ENCODE assay signal across 7 cellular contexts in genomic region chr7:142495301-142495700, GRCh38.
DNase-seq lines count a peak whose midpoint lies in the region; ATAC-seq, FAIRE-seq and TF ChIP-seq lines count a peak whose summit lies in the region.
"Not testable (repeated sequence)": the region's sequence is repeated elsewhere in the genome, so short reads cannot be mapped to it uniquely, and the experiment has no call there.

No MANE protein-coding gene starts in this region.

- not testable (repeated sequence) for H3K27ac ChIP-seq in endothelial cell of umbilical vein (ENCODE audit: insufficient read depth, low read depth, low read length)

- POLR2A ChIA-PET in activated naive CD8-positive, alpha-beta T cell treated with anti-CD3 and anti-CD28 coated beads, Interleukin-2, amount 10 ng/mL, durations not matched to agents 7 days and 5 days (lab: Charles Lee) = interaction anchor here (0.6 kb wide), 1 partner anchor 47 kb away, joined by 3 read pairs; no protein-coding TSS in a partner anchor
- POLR2A ChIA-PET in endothelial cell of umbilical vein (lab: Charles Lee) = not testable (repeated sequence)

- H3K9me2 ChIP-seq in Loucy (replicated peaks; ENCODE audit: low read depth, low read length) = not testable (repeated sequence)

- H3K4me1 ChIP-seq in Loucy (ENCODE audit: insufficient read depth, low read length, poor library complexity, severe bottlenecking) = peaks cover 86% of the 10 kb centered on the region
- not testable (repeated sequence) for H3K4me1 ChIP-seq in endothelial cell of umbilical vein (ENCODE audit: control insufficient read depth, extremely low read depth, insufficient read depth, low read length)

- H3K9me3 Mint-ChIP-seq in activated T-cell treated with anti-CD3 and anti-CD28 coated beads, Interleukin-2, amount 50 U/mL, for 24 hours; activated naive CD8-positive, alpha-beta T cell treated with anti-CD3 and anti-CD28 coated beads, Interleukin-2, amount 10 ng/mL, durations not matched to agents 7 days and 5 days: not testable (repeated sequence)

- H3K79me2 ChIP-seq in Loucy (ENCODE audit: insufficient read depth, low read length) = peaks cover 34% of the 10 kb centered on the region
- not testable (repeated sequence) for H3K79me2 ChIP-seq in endothelial cell of umbilical vein (ENCODE audit: control insufficient read depth, insufficient read depth, low read length)

- H3K4me3 Mint-ChIP-seq in activated T-cell treated with anti-CD3 and anti-CD28 coated beads, Interleukin-2, amount 50 U/mL, for 24 hours; activated naive CD8-positive, alpha-beta T cell treated with anti-CD3 and anti-CD28 coated beads, Interleukin-2, amount 10 ng/mL, durations not matched to agents 7 days and 5 days: not testable (repeated sequence)

- H3K36me3 ChIP-seq in Loucy (ENCODE audit: insufficient read depth, low read length); endothelial cell of umbilical vein (ENCODE audit: control insufficient read depth in 2 of 2, extremely low read depth in 1 of 2, insufficient read depth in 2 of 2, low read length in 2 of 2): not testable (repeated sequence)

- TF ChIP-seq POLR2A in endothelial cell of umbilical vein (IDR thresholded peaks at IDR 0.05; ENCODE audit: low read depth, low read length) = not testable (repeated sequence)

- BruUV-seq in endothelial cell of umbilical vein (replicated peaks; lab: Mats Ljungman, UMichigan) = not testable (repeated sequence)

- CTCF ChIA-PET in endothelial cell of umbilical vein (lab: Charles Lee) = interaction anchor here (0.7 to 4.8 kb wide), 6 partner anchors 10 to 288 kb away, joined by 3 to 30 read pairs (median 11); no protein-coding TSS in a partner anchor

- peak overlapping the region; percentile 50 for H3K27ac Mint-ChIP-seq in activated T-cell treated with anti-CD3 and anti-CD28 coated beads, Interleukin-2, amount 50 U/mL, for 24 hours
- H3K27ac Mint-ChIP-seq in activated naive CD8-positive, alpha-beta T cell treated with anti-CD3 and anti-CD28 coated beads, Interleukin-2, amount 10 ng/mL, durations not matched to agents 7 days and 5 days = peak overlapping the region; percentile 20

- not testable (repeated sequence) for H3K27me3 Mint-ChIP-seq in activated T-cell treated with anti-CD3 and anti-CD28 coated beads, Interleukin-2, amount 50 U/mL, for 24 hours; activated naive CD8-positive, alpha-beta T cell treated with anti-CD3 and anti-CD28 coated beads, Interleukin-2, amount 10 ng/mL, durations not matched to agents 7 days and 5 days

- not testable (repeated sequence) for H2AFZ ChIP-seq in Loucy (ENCODE audit: low read length); endothelial cell of umbilical vein (ENCODE audit: low read depth, low read length)

- DNase-seq in EH (ENCODE audit: low read depth) (peak; percentile 42), brain pericyte (ENCODE audit: low read depth, low spot score) (peak; percentile 39), skeletal muscle cell (ENCODE audit: low read depth) (peak; percentile 16)
- DNase-seq in activated T-cell treated with anti-CD3 and anti-CD28 coated beads, Interleukin-2, amount 50 U/mL, for 24 hours; activated naive CD8-positive, alpha-beta T cell treated with anti-CD3 and anti-CD28 coated beads, Interleukin-2, amount 10 ng/mL, durations not matched to agents 7 days and 5 days; endothelial cell of umbilical vein (ENCODE audit: low read depth, low spot score): not testable (repeated sequence)

- not testable (repeated sequence) for H4K20me1 ChIP-seq in Loucy (ENCODE audit: insufficient read depth, low read length, poor library complexity, severe bottlenecking); endothelial cell of umbilical vein (replicated peaks; ENCODE audit: control insufficient read depth, extremely low read depth, insufficient read depth, low read length)

- H3K9me1 ChIP-seq in endothelial cell of umbilical vein (replicated peaks; ENCODE audit: control insufficient read depth, extremely low read depth, insufficient read depth, low read length) = not testable (repeated sequence)

- not testable (repeated sequence) for TF ChIP-seq CTCF in Loucy (conservative IDR thresholded peaks at IDR 0.05; ENCODE audit: low read length); endothelial cell of umbilical vein (IDR thresholded peaks at IDR 0.05; ENCODE audit: extremely low read depth in 1 of 2, insufficient read depth in 1 of 2, low read depth in 1 of 2, low read length in 2 of 2)

- dilution Hi-C loops in endothelial cell of umbilical vein (cut with MboI; ENCODE audit: extremely low pct_ligation_motif_present, low sequenced_read_pairs) = not testable (repeated sequence)

- intact Hi-C loops in endothelial cell of umbilical vein (cut with micrococcal nuclease) = not testable (repeated sequence)

- not testable (repeated sequence) for ATAC-seq in activated naive CD8-positive, alpha-beta T cell treated with anti-CD3 and anti-CD28 coated beads, Interleukin-2, amount 10 ng/mL, durations not matched to agents 7 days and 5 days (ENCODE audit: low read depth)

- not testable (repeated sequence) for H3K9me3 ChIP-seq in Loucy (ENCODE audit: insufficient read depth, low read depth, low read length); endothelial cell of umbilical vein (replicated peaks; ENCODE audit: control insufficient read depth, insufficient read depth, low read length)

- H3F3A ChIP-seq in Loucy (ENCODE audit: low read depth) = not testable (repeated sequence)

- not testable (repeated sequence) for H3K36me3 Mint-ChIP-seq in activated T-cell treated with anti-CD3 and anti-CD28 coated beads, Interleukin-2, amount 50 U/mL, for 24 hours (ENCODE audit: low read depth); activated naive CD8-positive, alpha-beta T cell treated with anti-CD3 and anti-CD28 coated beads, Interleukin-2, amount 10 ng/mL, durations not matched to agents 7 days and 5 days

- peak overlapping the region; percentile 99 for H3K9ac ChIP-seq in Loucy (ENCODE audit: low read depth, low read length, poor library complexity, severe bottlenecking)
- H3K9ac ChIP-seq in endothelial cell of umbilical vein (replicated peaks; ENCODE audit: extremely low read depth, insufficient read depth, low read length) = not testable (repeated sequence)

- FAIRE-seq in endothelial cell of umbilical vein (lab: Jason Lieb, UNC) = peak; percentile 43

- peak overlapping the region; percentile 89 for H3K4me2 ChIP-seq in Loucy (ENCODE audit: low read depth, low read length, poor library complexity, severe bottlenecking)
- H3K4me2 ChIP-seq in endothelial cell of umbilical vein (ENCODE audit: insufficient read depth, low read length) = not testable (repeated sequence)

- H3K4me3 ChIP-seq in Loucy (ENCODE audit: low read length, poor library complexity, severe bottlenecking) = peak overlapping the region; percentile 5
- not testable (repeated sequence) for H3K4me3 ChIP-seq in endothelial cell of umbilical vein (replicated peaks in 1 of 3; ENCODE audit: insufficient read depth in 1 of 3, low read depth in 1 of 3, low read length in 3 of 3); skeletal muscle cell (ENCODE audit: low read depth, low read length)

- not testable (repeated sequence) for H3K27me3 ChIP-seq in Loucy (ENCODE audit: insufficient read depth, low read length, poor library complexity, severe bottlenecking)
- peaks cover 15 to 26% of the 10 kb centered on the region in 2 experiments for H3K27me3 ChIP-seq in endothelial cell of umbilical vein (ENCODE audit: control insufficient read depth in 2 of 2, insufficient read depth in 2 of 2, low read length in 2 of 2)

- peaks cover 42% of the 10 kb centered on the region for H3K4me1 Mint-ChIP-seq in activated T-cell treated with anti-CD3 and anti-CD28 coated beads, Interleukin-2, amount 50 U/mL, for 24 hours (ENCODE audit: low read depth)
- H3K4me1 Mint-ChIP-seq in activated naive CD8-positive, alpha-beta T cell treated with anti-CD3 and anti-CD28 coated beads, Interleukin-2, amount 10 ng/mL, durations not matched to agents 7 days and 5 days = peaks cover 33% of the 10 kb centered on the region
